Comparison of ENCODE assay signal across 14 cellular contexts in the genomic region with DNA sequence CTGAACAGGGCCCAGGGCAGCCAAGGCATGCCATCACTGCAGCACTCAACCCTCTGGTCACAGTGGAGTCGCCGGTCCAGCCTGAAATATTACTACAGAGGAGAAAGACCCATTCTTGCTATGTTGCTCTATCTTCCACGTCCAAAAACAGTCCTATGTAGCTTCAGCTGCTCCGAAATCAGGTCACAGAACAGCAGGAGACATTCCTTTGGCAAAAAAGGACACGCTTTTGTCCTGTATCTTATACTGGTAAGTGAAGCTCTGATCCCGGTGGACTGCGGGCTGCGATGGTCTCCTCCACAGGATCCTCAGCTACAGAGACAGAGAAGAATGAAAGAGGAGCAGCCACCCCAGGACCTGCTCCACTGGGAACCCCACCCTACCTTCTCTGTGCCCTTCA. TPM values are rescaled to one million over a fixed set of nuclear protein-coding genes. Genes with fewer than 3 reads are reported as not detected.
DNase-seq lines count a peak whose midpoint lies in the region; ATAC-seq and TF ChIP-seq lines count a peak whose summit lies in the region.
"Had no signal": no experiment of that assay in that cellular context is flagged by ENCODE, and none has a peak within 500 bp of the region (broad histone marks: within the 10 kb centered on the region; RNA-seq: fewer than 3 reads in every experiment).

No MANE protein-coding gene starts in this region.

- intact Hi-C loops in vagina (cut with DNase I), result no loop called here

- H3K4me1 ChIP-seq in BLaER1 (peaks cover 45% of the 10 kb centered on the region), Karpas-422 (ENCODE audit: low read length) (peaks cover 33% of the 10 kb centered on the region), vagina (no peaks in the 10 kb centered on the region)

- H3K79me2 ChIP-seq in Karpas-422 (ENCODE audit: low read length), result no peaks in the 10 kb centered on the region

- peaks cover 65% of the 10 kb centered on the region for H3K36me3 ChIP-seq in BLaER1
- peaks cover 23% of the 10 kb centered on the region for H3K36me3 ChIP-seq in Karpas-422 (ENCODE audit: insufficient read depth, low read length)
- peaks cover 0 to 43% of the 10 kb centered on the region in 2 donors for H3K36me3 ChIP-seq in vagina

- no peak for TF ChIP-seq POLR2A in vagina (IDR thresholded peaks at IDR 0.05)

- no peak for TF ChIP-seq CTCF in vagina (IDR thresholded peaks at IDR 0.05)

- H3K9ac ChIP-seq in BLaER1, result no peak overlapping the region
- no peak overlapping the region for H3K9ac ChIP-seq in Karpas-422 (ENCODE audit: low read length)
- H3K9ac ChIP-seq: BLaER1 treated with 17β-estradiol and CSF1 and Interleukin-3, amounts not matched to agents 10 nM and 100 nM had no signal

- H3K27ac ChIP-seq in BLaER1, result 0 out of 2 replicates have a peak overlapping the region, but pooled peaks have one; percentile 18
- peak overlapping the region; percentile 20; the same call in 1 of the 2 replicates for H3K27ac ChIP-seq in Karpas-422 (ENCODE audit: low read length)
- no peak overlapping the region for H3K27ac ChIP-seq in vagina
- H3K27ac ChIP-seq: BLaER1 treated with 17β-estradiol and CSF1 and Interleukin-3, amounts not matched to agents 10 nM and 100 nM had no signal

- H3K9me3 ChIP-seq in BLaER1 (no peaks in the 10 kb centered on the region), Karpas-422 (ENCODE audit: low read length) (no peaks in the 10 kb centered on the region), vagina (no peaks in the 10 kb centered on the region)
- H3K9me3 ChIP-seq: BLaER1 treated with 17β-estradiol and CSF1 and Interleukin-3, amounts not matched to agents 10 nM and 100 nM had no signal

- H4K20me1 ChIP-seq in BLaER1 (no peaks in the 10 kb centered on the region), Karpas-422 (ENCODE audit: insufficient read depth, low read depth, low read length) (no peaks in the 10 kb centered on the region)

- no peaks in the 10 kb centered on the region for H3K9me2 ChIP-seq in Karpas-422 (replicated peaks; ENCODE audit: insufficient read depth, low read length)

- no peak overlapping the region for H2AFZ ChIP-seq in Karpas-422 (ENCODE audit: low read length)

- H3K4me2 ChIP-seq in BLaER1, result no peak overlapping the region
- no peak overlapping the region for H3K4me2 ChIP-seq in Karpas-422 (ENCODE audit: low read depth, low read length, poor library complexity, severe bottlenecking)
- H3K4me2 ChIP-seq: BLaER1 treated with 17β-estradiol and CSF1 and Interleukin-3, amounts not matched to agents 10 nM and 100 nM had no signal

- H3K4me3 ChIP-seq in BLaER1, result no peak overlapping the region
- no peak overlapping the region for H3K4me3 ChIP-seq in Karpas-422 (ENCODE audit: low read length)
- no peak overlapping the region for H3K4me3 ChIP-seq in vagina
- H3K4me3 ChIP-seq: BLaER1 treated with 17β-estradiol and CSF1 and Interleukin-3, amounts not matched to agents 10 nM and 100 nM had no signal

- H3K27me3 ChIP-seq in BLaER1 (no peaks in the 10 kb centered on the region), Karpas-422 (ENCODE audit: low read length) (no peaks in the 10 kb centered on the region), vagina (no peaks in the 10 kb centered on the region)
- H3K27me3 ChIP-seq: BLaER1 treated with 17β-estradiol and CSF1 and Interleukin-3, amounts not matched to agents 10 nM and 100 nM had no signal

- no peak for DNase-seq in Karpas-422
- DNase-seq in cerebellar cortex (ENCODE audit: low spot score), result peak; percentile 80
- DNase-seq in midbrain (lab: John Stamatoyannopoulos, UW), result peak; percentile 6
- DNase-seq in OCI-M1 (lab: John Stamatoyannopoulos, UW), result no peak
- no peak for DNase-seq in vagina (ENCODE audit: extremely low spot score in 2 of 2)
- DNase-seq in RPMI8226, result no peak
- DNase-seq: 8988T; CD8-positive, alpha-beta memory T cell; COR-L47; GDM1; H9 had no signal

- no peak for ATAC-seq in HG02938 (IDR thresholded peaks at IDR 0.05; ENCODE audit: unreplicated experiment)

RNA-seq across cellular contexts. Expression of a gene that starts 17.6 kb away (rescaled TPM):
- 60.4 and 61.7 TPM in 2 replicates for total RNA-seq in Karpas-422 (2014; rRNA removed; shearing (Covaris generic); ENCODE audit: low replicate concordance)
- total RNA-seq in vagina, result 22.1 TPM

RNA-seq across cellular contexts. Expression of a gene that starts 20.1 kb away (rescaled TPM):
- 109 and 139 TPM in 2 replicates for total RNA-seq in Karpas-422 (2014; rRNA removed; shearing (Covaris generic); ENCODE audit: low replicate concordance)
- total RNA-seq in vagina, result 84.7 TPM

Comparison
In these comparisons a context has a peak if more than half of its experiments do, and no peak if none do; other contexts are left out.
1. DNase-seq: peak in cerebellar cortex (single experiment) and midbrain (single experiment); none in Karpas-422 (single experiment), OCI-M1 (single experiment), vagina (0 of 2) and RPMI8226 (single experiment).